Comparison of ENCODE assay signal across 8 cellular contexts in genomic region chr19:17183271-17183757, GRCh38. TPM values are rescaled to one million over a fixed set of nuclear protein-coding genes. Genes with fewer than 3 reads are reported as not detected.
DNase-seq lines count a peak whose midpoint lies in the region; ATAC-seq, FAIRE-seq and TF ChIP-seq lines count a peak whose summit lies in the region.

No MANE protein-coding gene starts in this region.

- H3K4me2 ChIP-seq in OCI-LY7 (ENCODE audit: low read length): peak overlapping the region; percentile 69

- peak overlapping the region; percentile 79 for H3K27ac ChIP-seq in OCI-LY7 (ENCODE audit: low read depth, low read length, poor library complexity, severe bottlenecking)
- H3K27ac ChIP-seq in small intestine (ENCODE audit: low read depth in 1 of 2, low read length in 1 of 2): peak overlapping the region; percentile 51 to 64

- CTCF ChIA-PET in OCI-LY7 (lab: Charles Lee; ENCODE audit: unreplicated experiment): interaction anchor here (0.6 to 0.9 kb wide), 3 partner anchors 32 to 1094 kb away, joined by 3 to 4 read pairs (median 4); partner anchors contain the start of gene USE1

- BruUV-seq in OCI-LY7 (replicated peaks; lab: Mats Ljungman, UMichigan): no TSS peak

- POLR2A ChIA-PET in OCI-LY7 (lab: Charles Lee): interaction anchor here (0.8 to 1.3 kb wide), 4 partner anchors 12 to 98 kb away, joined by 3 to 7 read pairs (median 3); partner anchors contain the start of gene ANKLE1

- FAIRE-seq in small intestine (lab: Jason Lieb, UNC): no peak

- H2AFZ ChIP-seq in OCI-LY7 (ENCODE audit: low read length): peak overlapping the region; percentile 38; the same call in 1 of the 2 replicates

- intact Hi-C loops in OCI-LY7 (cut with micrococcal nuclease; ENCODE audit: unreplicated experiment): no loop called here
- intact Hi-C loops in posterior vena cava (cut with DNase I): no loop called here

- H3K4me3 ChIP-seq in GM12875 (ENCODE audit: low read depth, low read length): peak overlapping the region; percentile 19
- H3K4me3 ChIP-seq in OCI-LY7 (ENCODE audit: low read depth, low read length, poor library complexity, severe bottlenecking): peak overlapping the region; percentile 39
- H3K4me3 ChIP-seq in small intestine (ENCODE audit: low read depth in 1 of 2, low read length in 2 of 2): no peak overlapping the region

- DNase-seq in OCI-LY7 (ENCODE audit: low spot score) (peak; percentile 41), small intestine (no peak), putamen (ENCODE audit: low spot score) (no peak), posterior vena cava (ENCODE audit: low spot score) (no peak), NCI-H146 (lab: John Stamatoyannopoulos, UW) (no peak)
- peak in 1 of 2 donors; percentile 27 for DNase-seq in activated naive CD4-positive, alpha-beta T cell treated with anti-CD3 and anti-CD28 coated beads, Interleukin-2, amount 50 U/mL, for 72 hours (ENCODE audit: low spot score in 2 of 2)

- H3K36me3 ChIP-seq in OCI-LY7 (ENCODE audit: insufficient read depth, low read length) (peaks cover 42% of the 10 kb centered on the region), small intestine (ENCODE audit: control insufficient read depth in 2 of 2, insufficient read depth in 2 of 2, low read length in 2 of 2) (peaks cover 8 to 9% of the 10 kb centered on the region in 2 donors)

- peak; percentile 20 to 42 for ATAC-seq in activated naive CD4-positive, alpha-beta T cell treated with anti-CD3 and anti-CD28 coated beads, Interleukin-2, amount 50 U/mL, for 72 hours
- ATAC-seq in HG03442 (IDR thresholded peaks at IDR 0.05; ENCODE audit: unreplicated experiment): no peak

- H3K27me3 ChIP-seq in small intestine (ENCODE audit: control insufficient read depth in 2 of 2, insufficient read depth in 2 of 2, low read length in 2 of 2): no peaks in the 10 kb centered on the region

- H3K27ac Mint-ChIP-seq in activated naive CD4-positive, alpha-beta T cell treated with anti-CD3 and anti-CD28 coated beads, Interleukin-2, amount 50 U/mL, for 72 hours: peak overlapping the region; percentile 87 to 97

- no peaks in the 10 kb centered on the region for H3K9me3 Mint-ChIP-seq in activated naive CD4-positive, alpha-beta T cell treated with anti-CD3 and anti-CD28 coated beads, Interleukin-2, amount 50 U/mL, for 72 hours

- H3K4me1 ChIP-seq in OCI-LY7 (ENCODE audit: insufficient read depth, low read length, poor library complexity, severe bottlenecking) (peaks cover 32% of the 10 kb centered on the region), small intestine (ENCODE audit: control insufficient read depth in 2 of 2, insufficient read depth in 1 of 2, low read depth in 1 of 2, low read length in 1 of 2) (no peaks in the 10 kb centered on the region)

- H3K79me2 ChIP-seq in OCI-LY7 (ENCODE audit: insufficient read depth, low read depth, low read length): no peaks in the 10 kb centered on the region

- no peaks in the 10 kb centered on the region for H3K9me2 ChIP-seq in OCI-LY7 (ENCODE audit: insufficient read depth, low read length)

- H3K36me3 Mint-ChIP-seq in activated naive CD4-positive, alpha-beta T cell treated with anti-CD3 and anti-CD28 coated beads, Interleukin-2, amount 50 U/mL, for 72 hours: peaks cover 0 to 29% of the 10 kb centered on the region in 2 donors

- 74 to 82% (median 76%) methylated on average over 14 of the region's 14 CpGs for WGBS in small intestine, 3 donors

- TF ChIP-seq CTCF in GM12875 (IDR thresholded peaks at IDR 0.05; ENCODE audit: borderline replicate concordance, insufficient read depth, low read depth, low read length) (peak; percentile 45; the same call in 1 of the 2 replicates), OCI-LY7 (conservative IDR thresholded peaks at IDR 0.05; ENCODE audit: low read length) (peak; percentile 54; the same call in 1 of the 2 replicates)

- no peaks in the 10 kb centered on the region for H4K20me1 ChIP-seq in OCI-LY7 (ENCODE audit: insufficient read depth, low read length)

- H3K9me3 ChIP-seq in OCI-LY7 (ENCODE audit: low read length) (no peaks in the 10 kb centered on the region), small intestine (ENCODE audit: control insufficient read depth, low read depth) (no peaks in the 10 kb centered on the region)

RNA-seq across cellular contexts. Expression of gene USE1, which starts 31.8 kb away (rescaled TPM):
- total RNA-seq in OCI-LY7 (2014; rRNA removed; shearing (Covaris generic)): 31.2 TPM in 2 replicates
- 25.4 and 28.6 TPM in 2 replicates for total RNA-seq in OCI-LY7 (2022)
- total RNA-seq in activated naive CD4-positive, alpha-beta T cell treated with anti-CD3 and anti-CD28 coated beads, Interleukin-2, amount 50 U/mL, for 72 hours: 10 to 100 TPM; 28.6 to 39.1 TPM
- polyA plus RNA-seq in small intestine: 10 to 100 TPM; 33.8 to 40.5 (median 40.5) TPM
- total RNA-seq in posterior vena cava: 10 to 100 TPM; 16.4 to 17.6 TPM

RNA-seq across cellular contexts. Expression of gene OCEL1, which starts 42.7 kb away (rescaled TPM):
- total RNA-seq in OCI-LY7 (2014; rRNA removed; shearing (Covaris generic)): 5.9 and 10.2 TPM in 2 replicates
- 29.5 and 38.8 TPM in 2 replicates for total RNA-seq in OCI-LY7 (2022)
- total RNA-seq in activated naive CD4-positive, alpha-beta T cell treated with anti-CD3 and anti-CD28 coated beads, Interleukin-2, amount 50 U/mL, for 72 hours: 10 to 100 TPM; 14.3 to 17.1 TPM
- polyA plus RNA-seq in small intestine: 10 to 100 TPM; 24.0 to 93.7 (median 58.9) TPM
- 10 to 100 TPM; 14.8 to 18.0 TPM for total RNA-seq in posterior vena cava

Comparison
In these comparisons a context has a peak if more than half of its experiments do, and no peak if none do; other contexts are left out.
1. H3K4me3 ChIP-seq: peak in GM12875 (single experiment) and OCI-LY7 (single experiment); none in small intestine (0 of 2).